Comparison of ENCODE assay signal across 8 cellular contexts in genomic region chr19:4123615-4124568, GRCh38. TPM values are rescaled to one million over a fixed set of nuclear protein-coding genes. Genes with fewer than 3 reads are reported as not detected.
DNase-seq lines count a peak whose midpoint lies in the region; ATAC-seq and TF ChIP-seq lines count a peak whose summit lies in the region.

MAP2K2 (minus strand) TSS chr19:4124122; CDS start chr19:4123875, 247 bp downstream.

- H3K27me3 Mint-ChIP-seq in GM23338 (ENCODE audit: insufficient read depth, low read depth, poor library complexity) (peaks cover 12% of the 10 kb centered on the region), neural crest cell (ENCODE audit: low read depth) (no peaks in the 10 kb centered on the region)

- peak; percentile 95 for DNase-seq in DND-41
- DNase-seq in GM23338 (ENCODE audit: low spot score) = peak; percentile 95
- DNase-seq in MM.1S = peak; percentile 97
- DNase-seq in SHP77 treated with DMSO at 0.1 percent for 48 hours (lab: John Stamatoyannopoulos, UW) = peak; percentile 75
- DNase-seq in activated gamma-delta T cell treated with Interleukin-2 at 50 U/mL for 16 hours = peak; percentile 97
- peak; percentile 91 for DNase-seq in fibroblast of villous mesenchyme (ENCODE audit: low read depth)
- peak; percentile 97 for DNase-seq in neural crest cell (ENCODE audit: low read depth, low spot score)
- peak; percentile 96 for DNase-seq in stomach

- no peak for TF ChIP-seq POLR2A in stomach (IDR thresholded peaks at IDR 0.05)

- H3K27ac ChIP-seq in DND-41 (ENCODE audit: low read length) (peak within 1 kb of the TSS; percentile 83), GM23338 (ENCODE audit: low read depth) (no peak within 1 kb of the TSS), MM.1S (ENCODE audit: low read length) (no peak within 1 kb of the TSS), stomach (peak within 1 kb of the TSS; percentile 47 to 87 (median 78))

- peaks cover 46% of the 10 kb centered on the region for H3K79me2 ChIP-seq in DND-41 (ENCODE audit: insufficient read depth, low read length)
- peaks cover 29% of the 10 kb centered on the region for H3K79me2 ChIP-seq in GM23338 (replicated peaks; ENCODE audit: insufficient read depth)
- H3K79me2 ChIP-seq in MM.1S (ENCODE audit: low read length) = peaks cover 43% of the 10 kb centered on the region

- H3K36me3 Mint-ChIP-seq in GM23338 (ENCODE audit: low read depth) (peaks cover 5% of the 10 kb centered on the region; the same call in 2 of the 3 replicates), neural crest cell (ENCODE audit: low read depth) (no peaks in the 10 kb centered on the region)

- TF ChIP-seq EP300 in stomach (IDR thresholded peaks at IDR 0.05) = no peak

- H3K36me3 ChIP-seq in DND-41 (ENCODE audit: insufficient read depth, low read length) (peaks cover 18% of the 10 kb centered on the region), GM23338 (ENCODE audit: insufficient read depth) (peaks cover under 1% of the 10 kb centered on the region; the same call in 1 of the 2 replicates), MM.1S (replicated peaks; ENCODE audit: insufficient read depth, low read length) (no peaks in the 10 kb centered on the region), stomach (peaks cover 0 to 20% (median 10%) of the 10 kb centered on the region in 4 donors)

- TF ChIP-seq CTCF in DND-41 (IDR thresholded peaks at IDR 0.05; ENCODE audit: borderline replicate concordance, extremely low read depth, low read length, poor library complexity, severe bottlenecking) (peak; percentile 9), GM23338 (conservative IDR thresholded peaks at IDR 0.05; ENCODE audit: low read depth in 2 of 2) (no peak), MM.1S (IDR thresholded peaks at IDR 0.05; ENCODE audit: low read length) (no peak), fibroblast of villous mesenchyme (IDR thresholded peaks at IDR 0.05; ENCODE audit: insufficient read depth, low read depth, low read length) (no peak), neural crest cell (conservative IDR thresholded peaks at IDR 0.05) (peak; percentile 27), stomach (IDR thresholded peaks at IDR 0.05) (peak in 1 of 7 experiments; percentile 31)

- ATAC-seq in DND-41 (ENCODE audit: insufficient read depth, low read depth) (peak; percentile 93), GM23338 (peak; percentile 91)

- peak within 1 kb of the TSS; percentile 82 for H3K9ac ChIP-seq in DND-41 (ENCODE audit: low read depth, low read length)
- peak within 1 kb of the TSS; percentile 96 for H3K9ac ChIP-seq in MM.1S (ENCODE audit: low read length)

- H3K9me3 ChIP-seq in DND-41 (ENCODE audit: insufficient read depth, low read length, severe bottlenecking) = no peaks in the 10 kb centered on the region
- H3K9me3 ChIP-seq in MM.1S (replicated peaks; ENCODE audit: insufficient read depth, low read length) = no peaks in the 10 kb centered on the region
- H3K9me3 ChIP-seq in stomach = no peaks in the 10 kb centered on the region

- peak within 1 kb of the TSS; percentile 83 to 97 for H3K4me3 ChIP-seq in DND-41 (ENCODE audit: low read depth in 1 of 2, low read length in 2 of 2)
- peak within 1 kb of the TSS; percentile 71 for H3K4me3 ChIP-seq in GM23338
- H3K4me3 ChIP-seq in MM.1S (ENCODE audit: low read length) = peak within 1 kb of the TSS; percentile 97
- peak within 1 kb of the TSS; percentile 90 for H3K4me3 ChIP-seq in fibroblast of villous mesenchyme (ENCODE audit: low read depth, low read length)
- H3K4me3 ChIP-seq in stomach = peak within 1 kb of the TSS; percentile 87 to 97 (median 88)

- WGBS in stomach, 5 donors = 1 to 3% (median 1%) methylated on average over 43 to 102 of the region's 102 CpGs

- H3K4me1 ChIP-seq in DND-41 (ENCODE audit: insufficient read depth, low read length) (peaks cover 28% of the 10 kb centered on the region), GM23338 (ENCODE audit: insufficient read depth) (peaks cover 5% of the 10 kb centered on the region; the same call in 1 of the 2 replicates), MM.1S (ENCODE audit: low read length) (peaks cover 14% of the 10 kb centered on the region), stomach (peaks cover 15 to 39% (median 36%) of the 10 kb centered on the region in 4 donors)

- intact Hi-C loops in stomach (cut with DNase I; ENCODE audit: low total_unique reads) = no loop called here

- H3K27ac Mint-ChIP-seq in GM23338 (peak within 1 kb of the TSS; percentile 95), neural crest cell (ENCODE audit: unreplicated experiment) (peak within 1 kb of the TSS; percentile 92)

- H2AFZ ChIP-seq in DND-41 (ENCODE audit: low read depth, low read length) = peak within 1 kb of the TSS; percentile 96
- peak within 1 kb of the TSS; percentile 88 for H2AFZ ChIP-seq in GM23338
- peak within 1 kb of the TSS; percentile 90 for H2AFZ ChIP-seq in MM.1S (ENCODE audit: low read length)

- H3K27me3 ChIP-seq in DND-41 (ENCODE audit: insufficient read depth, low read length, poor library complexity) (no peaks in the 10 kb centered on the region), GM23338 (ENCODE audit: insufficient read depth) (no peaks in the 10 kb centered on the region), MM.1S (replicated peaks; ENCODE audit: insufficient read depth, low read length) (no peaks in the 10 kb centered on the region), stomach (no peaks in the 10 kb centered on the region)

- H3F3A ChIP-seq in GM23338 (replicated peaks; ENCODE audit: low read depth) (no peaks in the 10 kb centered on the region), MM.1S (ENCODE audit: insufficient read depth, low read length) (no peaks in the 10 kb centered on the region)

- H3K4me3 Mint-ChIP-seq in GM23338 (peak within 1 kb of the TSS; percentile 97), neural crest cell (peak within 1 kb of the TSS; percentile 96)

- H3K9me3 Mint-ChIP-seq in GM23338 (no peaks in the 10 kb centered on the region; the same call in 2 of the 3 replicates), neural crest cell (no peaks in the 10 kb centered on the region)

- H3K4me2 ChIP-seq in DND-41 (ENCODE audit: insufficient read depth, low read length) = peak within 1 kb of the TSS; percentile 98
- H3K4me2 ChIP-seq in GM23338 = peak within 1 kb of the TSS; percentile 81
- peak within 1 kb of the TSS; percentile 92 for H3K4me2 ChIP-seq in MM.1S (ENCODE audit: low read depth, low read length)

- H4K20me1 ChIP-seq in DND-41 (ENCODE audit: insufficient read depth, low read length) = peaks cover 29% of the 10 kb centered on the region
- peaks cover 20% of the 10 kb centered on the region for H4K20me1 ChIP-seq in GM23338 (replicated peaks; ENCODE audit: insufficient read depth)
- H4K20me1 ChIP-seq in MM.1S (ENCODE audit: insufficient read depth, low read length) = no peaks in the 10 kb centered on the region

- no peaks in the 10 kb centered on the region for H3K9me2 ChIP-seq in GM23338 (ENCODE audit: insufficient read depth)
- no peaks in the 10 kb centered on the region for H3K9me2 ChIP-seq in MM.1S (replicated peaks; ENCODE audit: insufficient read depth, low read length)

- peaks cover 14% of the 10 kb centered on the region for H3K4me1 Mint-ChIP-seq in GM23338
- H3K4me1 Mint-ChIP-seq in neural crest cell = peaks cover 17% of the 10 kb centered on the region

RNA-seq across cellular contexts. Expression of gene MAP2K2, which starts in this region (rescaled TPM):
- total RNA-seq in GM23338 (2014; rRNA removed; shearing (Covaris generic)) = 140 and 151 TPM in 2 replicates
- polyA plus RNA-seq in GM23338 (2016; fragmentation: Nextera tagmentation; extraction: Ambion mirVana) (99.7 and 108 TPM in 2 replicates), stomach (100 to 1,000 TPM; 137 to 162 (median 147) TPM)
- total RNA-seq in fibroblast of villous mesenchyme (137 and 180 TPM in 2 replicates), neural crest cell (171 and 178 TPM in 2 replicates), stomach (100 to 1,000 TPM in 1 of 5 donors, 10 to 100 TPM in 4; 53.4 to 447 (median 84.3) TPM)

Comparison
In these comparisons a context has a peak if more than half of its experiments do, and no peak if none do; other contexts are left out.
1. H3K27ac ChIP-seq: peak in DND-41 (single experiment) and stomach (5 of 5); none in GM23338 (single experiment) and MM.1S (single experiment).
2. CTCF ChIP-seq: peak in DND-41 (single experiment) and neural crest cell (single experiment); none in GM23338 (0 of 2), MM.1S (single experiment) and fibroblast of villous mesenchyme (single experiment).
3. Peak in every context shown above with its lines, with median percentiles within 50 percentile points of each other: DNase-seq, H2AFZ ChIP-seq, H3K4me2 ChIP-seq and H3K4me3 ChIP-seq.